ENCODE assay signal across 1 cellular context in the genomic region with DNA sequence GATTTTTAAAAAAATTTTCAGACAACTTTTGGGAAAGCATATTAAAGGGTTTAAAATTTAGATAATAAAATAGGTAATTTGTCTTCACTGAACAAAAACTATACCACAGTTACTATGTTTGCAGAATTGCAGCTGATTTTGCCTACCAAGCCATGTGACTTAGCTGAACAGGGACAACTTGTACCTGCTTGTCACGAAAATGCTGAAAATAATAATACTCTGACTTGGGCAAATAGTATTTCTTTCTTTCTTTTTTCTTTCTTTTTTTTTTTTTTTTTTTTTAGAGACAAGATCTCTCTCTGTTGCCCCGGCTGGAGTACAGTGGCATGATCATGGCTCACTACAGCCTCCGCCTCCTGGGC.
TF ChIP-seq lines count a peak whose summit lies in the region.

No MANE protein-coding gene starts in this region.

TF ChIP-seq in SK-N-SH treated with all-trans-retinoic acid at 6 μM for 48 hours, 23 proteins besides CTCF, POLR2A, EP300 and RAD21 (continued from another document):
- TF ChIP-seq ZNF565 (CRISPR knock-in tag; conservative IDR thresholded peaks at IDR 0.05; ENCODE audit: low read depth), result no peak
TF ChIP-seq in SK-N-SH treated with all-trans-retinoic acid at 6 μM for 48 hours: peak in this region for 0.
